In the genomic region with DNA sequence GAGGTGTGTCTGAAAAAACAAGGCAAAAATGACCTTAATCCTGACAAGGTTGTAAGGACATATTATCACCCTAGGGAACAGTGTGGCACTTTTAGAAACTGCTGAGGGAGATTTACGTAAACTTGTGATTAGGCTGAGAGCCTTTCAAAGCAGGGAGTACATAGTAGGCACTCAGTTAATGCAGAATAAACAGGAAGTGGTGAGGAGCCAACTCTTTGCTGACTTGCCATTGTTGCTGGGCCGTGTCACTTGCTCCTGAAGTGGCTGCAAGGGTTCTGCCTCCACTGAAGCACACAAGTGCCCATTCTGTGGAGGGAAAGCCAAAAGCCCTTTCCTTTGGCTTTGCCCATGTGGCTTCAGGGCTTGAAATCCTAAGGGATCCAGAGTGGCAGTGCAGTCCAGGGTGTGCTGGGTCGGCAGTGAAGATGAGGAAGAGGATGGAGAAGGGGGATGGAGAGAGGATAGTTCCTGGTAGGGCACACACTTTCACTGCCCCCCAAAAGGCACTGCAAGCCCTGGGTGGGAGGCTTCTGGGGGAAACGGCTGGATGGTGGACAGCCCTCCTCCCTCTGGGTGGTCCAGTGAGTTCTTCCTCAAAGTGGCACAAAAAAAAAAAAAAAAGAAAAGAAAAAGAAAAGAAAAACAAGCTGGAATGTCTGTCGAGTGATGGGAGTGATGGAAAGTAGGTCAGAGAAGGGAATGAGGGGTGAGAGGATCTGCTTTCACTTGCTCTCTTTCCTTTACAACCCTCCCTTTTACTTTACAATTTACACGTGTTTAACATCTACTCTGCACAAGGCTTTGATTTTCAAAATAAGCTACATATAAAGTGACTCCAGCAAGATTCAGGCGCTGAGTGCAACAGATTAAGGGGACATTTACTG, we compare ENCODE assay signal across 18 cellular contexts. TPM values are rescaled to one million over a fixed set of nuclear protein-coding genes. Genes with fewer than 3 reads are reported as not detected.
DNase-seq lines count a peak whose midpoint lies in the region; ATAC-seq and TF ChIP-seq lines count a peak whose summit lies in the region.
"Had no signal": no experiment of that assay in that cellular context is flagged by ENCODE, and none has a peak within 500 bp of the region (broad histone marks: within the 10 kb centered on the region; RNA-seq: fewer than 3 reads in every experiment).

No MANE protein-coding gene starts in this region.

- H3K4me1 ChIP-seq in upper lobe of right lung = no peaks in the 10 kb centered on the region
- H3K4me1 ChIP-seq: SJCRH30 had no signal

- peak; percentile 22 for DNase-seq in activated CD4-positive, alpha-beta T cell treated with anti-CD3 and anti-CD28 coated beads, Interleukin-2, amount 10 ng/mL, durations not matched to agents 7 days and 5 days
- DNase-seq in activated CD4-positive, alpha-beta T cell treated with anti-CD3 and anti-CD28 coated beads for 1 hour = no peak
- DNase-seq in RPMI8226 (peak; percentile 62), left kidney (ENCODE audit: low read depth, low spot score) (peak; percentile 87), upper lobe of right lung (no peak), middle frontal gyrus (ENCODE audit: extremely low spot score, low spot score) (no peak), foreskin fibroblast (no peak), NAMALWA (ENCODE audit: low spot score) (no peak)
- DNase-seq: activated CD8-positive, alpha-beta T cell treated with anti-CD3 and anti-CD28 coated beads, Interleukin-2, amount 10 ng/mL, durations not matched to agents 7 days and 5 days; activated effector memory CD4-positive, alpha-beta T cell treated with Interleukin-2 at 50 U/mL for 16 hours; aorta; erythroblast; NCI-H1092; SJCRH30; stimulated activated CD4-positive, alpha-beta T cell treated with anti-CD3 and anti-CD28 coated beads, Interleukin-2, amount 100 ng/mL, for 24 hours; transverse colon had no signal

- peaks cover 42% of the 10 kb centered on the region for H3K4me1 Mint-ChIP-seq in activated CD4-positive, alpha-beta T cell treated with anti-CD3 and anti-CD28 coated beads, Interleukin-2, amount 10 ng/mL, durations not matched to agents 7 days and 5 days

- no peaks in the 10 kb centered on the region for H3K36me3 Mint-ChIP-seq in activated CD4-positive, alpha-beta T cell treated with anti-CD3 and anti-CD28 coated beads, Interleukin-2, amount 10 ng/mL, durations not matched to agents 7 days and 5 days (ENCODE audit: low read depth)

- H3K27me3 ChIP-seq in upper lobe of right lung = no peaks in the 10 kb centered on the region
- H3K27me3 ChIP-seq: right atrium auricular region had no signal

- H3K36me3 ChIP-seq in upper lobe of right lung = no peaks in the 10 kb centered on the region
- H3K36me3 ChIP-seq: right atrium auricular region, SJCRH30, transverse colon had no signal

- peaks cover 27% of the 10 kb centered on the region for H3K27me3 Mint-ChIP-seq in activated CD4-positive, alpha-beta T cell treated with anti-CD3 and anti-CD28 coated beads, Interleukin-2, amount 10 ng/mL, durations not matched to agents 7 days and 5 days

- H3K27ac Mint-ChIP-seq in activated CD4-positive, alpha-beta T cell treated with anti-CD3 and anti-CD28 coated beads, Interleukin-2, amount 10 ng/mL, durations not matched to agents 7 days and 5 days = peak overlapping the region; percentile 65
- H3K27ac Mint-ChIP-seq: activated CD8-positive, alpha-beta T cell treated with anti-CD3 and anti-CD28 coated beads, Interleukin-2, amount 10 ng/mL, durations not matched to agents 7 days and 5 days had no signal

- TF ChIP-seq CTCF in upper lobe of right lung (IDR thresholded peaks at IDR 0.05) (no peak), foreskin fibroblast (IDR thresholded peaks at IDR 0.05; ENCODE audit: low read depth, low read length) (no peak)

- no peak overlapping the region for H3K4me3 Mint-ChIP-seq in activated CD4-positive, alpha-beta T cell treated with anti-CD3 and anti-CD28 coated beads, Interleukin-2, amount 10 ng/mL, durations not matched to agents 7 days and 5 days
- H3K4me3 Mint-ChIP-seq: activated CD8-positive, alpha-beta T cell treated with anti-CD3 and anti-CD28 coated beads, Interleukin-2, amount 10 ng/mL, durations not matched to agents 7 days and 5 days had no signal

- ATAC-seq in upper lobe of right lung = peak; percentile 38
- ATAC-seq: activated CD8-positive, alpha-beta T cell treated with anti-CD3 and anti-CD28 coated beads, Interleukin-2, amount 10 ng/mL, durations not matched to agents 7 days and 5 days had no signal

- intact Hi-C loops in upper lobe of right lung (cut with DNase I) = no loop called here

- CTCF ChIA-PET in activated CD4-positive, alpha-beta T cell treated with anti-CD3 and anti-CD28 coated beads, Interleukin-2, amount 10 ng/mL, durations not matched to agents 7 days and 5 days (lab: Charles Lee) = interaction anchor here (1.5 kb wide), 1 partner anchor 19 kb away, joined by 5 read pairs; no protein-coding TSS in a partner anchor

- H3K9me3 ChIP-seq in upper lobe of right lung = no peaks in the 10 kb centered on the region
- H3K9me3 ChIP-seq: right atrium auricular region, SJCRH30, transverse colon had no signal

- no peaks in the 10 kb centered on the region for H3K9me3 Mint-ChIP-seq in activated CD4-positive, alpha-beta T cell treated with anti-CD3 and anti-CD28 coated beads, Interleukin-2, amount 10 ng/mL, durations not matched to agents 7 days and 5 days

- no peak overlapping the region for H3K27ac ChIP-seq in upper lobe of right lung
- H3K27ac ChIP-seq: right atrium auricular region, SJCRH30, transverse colon had no signal

- POLR2A ChIA-PET in activated CD4-positive, alpha-beta T cell treated with anti-CD3 and anti-CD28 coated beads, Interleukin-2, amount 10 ng/mL, durations not matched to agents 7 days and 5 days (lab: Charles Lee) = no interaction called here

- H3K4me3 ChIP-seq in upper lobe of right lung = no peak overlapping the region
- H3K4me3 ChIP-seq in foreskin fibroblast (ENCODE audit: low read depth in 1 of 2, low read length in 2 of 2) = no peak overlapping the region
- H3K4me3 ChIP-seq: right atrium auricular region, SJCRH30, transverse colon had no signal

RNA-seq across cellular contexts. Expression of a gene that starts 13.7 kb away (rescaled TPM):
- total RNA-seq in activated CD4-positive, alpha-beta T cell treated with anti-CD3 and anti-CD28 coated beads, Interleukin-2, amount 10 ng/mL, durations not matched to agents 7 days and 5 days = not detected
- 17.3 TPM for total RNA-seq in upper lobe of right lung
- total RNA-seq: activated CD8-positive, alpha-beta T cell treated with anti-CD3 and anti-CD28 coated beads, Interleukin-2, amount 10 ng/mL, durations not matched to agents 7 days and 5 days; lung microvascular endothelial cell; right atrium auricular region; SJCRH30 had no signal

RNA-seq across cellular contexts. Expression of a gene that starts 15.6 kb away (rescaled TPM):
- not detected for total RNA-seq in activated CD4-positive, alpha-beta T cell treated with anti-CD3 and anti-CD28 coated beads, Interleukin-2, amount 10 ng/mL, durations not matched to agents 7 days and 5 days
- total RNA-seq in upper lobe of right lung = 85.8 TPM
- total RNA-seq: activated CD8-positive, alpha-beta T cell treated with anti-CD3 and anti-CD28 coated beads, Interleukin-2, amount 10 ng/mL, durations not matched to agents 7 days and 5 days; lung microvascular endothelial cell; SJCRH30 had no signal

RNA-seq across cellular contexts. Expression of a gene that starts 36.1 kb away (rescaled TPM):
- not detected for total RNA-seq in activated CD4-positive, alpha-beta T cell treated with anti-CD3 and anti-CD28 coated beads, Interleukin-2, amount 10 ng/mL, durations not matched to agents 7 days and 5 days
- 7.0 TPM for total RNA-seq in upper lobe of right lung
- total RNA-seq: activated CD8-positive, alpha-beta T cell treated with anti-CD3 and anti-CD28 coated beads, Interleukin-2, amount 10 ng/mL, durations not matched to agents 7 days and 5 days; lung microvascular endothelial cell; SJCRH30 had no signal

Comparison
In these comparisons a context has a peak if more than half of its experiments do, and no peak if none do; other contexts are left out.
1. DNase-seq: peak in activated CD4-positive, alpha-beta T cell treated with anti-CD3 and anti-CD28 coated beads, Interleukin-2, amount 10 ng/mL, durations not matched to agents 7 days and 5 days (single experiment), RPMI8226 (single experiment) and left kidney (single experiment); none in activated CD4-positive, alpha-beta T cell treated with anti-CD3 and anti-CD28 coated beads for 1 hour (single experiment), upper lobe of right lung (single experiment), middle frontal gyrus (single experiment), foreskin fibroblast (0 of 2) and NAMALWA (single experiment).
2. RNA of a gene that starts 13.7 kb away (total RNA-seq): 17.3 TPM in upper lobe of right lung (single experiment); not detected in activated CD4-positive, alpha-beta T cell treated with anti-CD3 and anti-CD28 coated beads, Interleukin-2, amount 10 ng/mL, durations not matched to agents 7 days and 5 days; every median in the first group is over 10 times any median in the second.
3. RNA of a gene that starts 15.6 kb away (total RNA-seq): 85.8 TPM in upper lobe of right lung (single experiment); not detected in activated CD4-positive, alpha-beta T cell treated with anti-CD3 and anti-CD28 coated beads, Interleukin-2, amount 10 ng/mL, durations not matched to agents 7 days and 5 days; every median in the first group is over 10 times any median in the second.